In genomic region chr13:21673592-21674270, GRCh38 we compare ENCODE assay signal across 8 cellular contexts. TPM values are rescaled to one million over a fixed set of nuclear protein-coding genes. Genes with fewer than 3 reads are reported as not detected.
A peak's percentile ranks its signal among the peaks of the same experiment; 100 is the strongest.
DNase-seq lines count a peak whose midpoint lies in the region; ATAC-seq and TF ChIP-seq lines count a peak whose summit lies in the region.

No MANE protein-coding gene starts in this region.

- no peaks in the 10 kb centered on the region for H3K9me3 ChIP-seq in body of pancreas
- H3K9me3 ChIP-seq in smooth muscle cell (replicated peaks; ENCODE audit: low read depth) = no peaks in the 10 kb centered on the region

- H3K27me3 ChIP-seq in body of pancreas (no peaks in the 10 kb centered on the region), smooth muscle cell (ENCODE audit: low read depth) (peaks cover 59% of the 10 kb centered on the region)

- WGBS in body of pancreas, 2 donors = 0% methylated on average over 19 to 73 of the region's 74 CpGs
- under 1% methylated on average over 63 of the region's 74 CpGs for WGBS in smooth muscle cell (ENCODE audit: low lambda C conversion rate)

- TF ChIP-seq CTCF in AG09309 (IDR thresholded peaks at IDR 0.05; ENCODE audit: control insufficient read depth, insufficient read depth, low read depth, low read length, missing control alignments) = no peak
- peak in 3 of 7 experiments; percentile 19 to 37 (median 30) for TF ChIP-seq CTCF in body of pancreas (IDR thresholded peaks at IDR 0.05)
- TF ChIP-seq CTCF in smooth muscle cell (IDR thresholded peaks at IDR 0.05; ENCODE audit: borderline replicate concordance, insufficient read depth, poor library complexity, severe bottlenecking) = no peak

- peak; percentile 46 for ATAC-seq in GM18498 (IDR thresholded peaks at IDR 0.05; ENCODE audit: unreplicated experiment)
- peak; percentile 31 for ATAC-seq in HG03135 (IDR thresholded peaks at IDR 0.05; ENCODE audit: unreplicated experiment)
- ATAC-seq in body of pancreas = peak; percentile 49

- H3K27ac ChIP-seq in body of pancreas = peak overlapping the region in 3 of 4 donors; percentile 61 to 74 (median 68)
- H3K27ac ChIP-seq in smooth muscle cell (ENCODE audit: low read depth) = no peak overlapping the region

- TF ChIP-seq POLR2A in body of pancreas (IDR thresholded peaks at IDR 0.05) = peak in 1 of 3 donors; percentile 5

- peak overlapping the region; percentile 93 for H3K4me2 ChIP-seq in smooth muscle cell

- H3K79me2 ChIP-seq in smooth muscle cell (ENCODE audit: low read depth) = no peaks in the 10 kb centered on the region

- peaks cover 50% of the 10 kb centered on the region for H3K4me1 ChIP-seq in body of pancreas
- peaks cover 17% of the 10 kb centered on the region for H3K4me1 ChIP-seq in smooth muscle cell (ENCODE audit: low read depth)

- no peak overlapping the region for H3K9ac ChIP-seq in smooth muscle cell (ENCODE audit: low read depth)

- H3K36me3 ChIP-seq in body of pancreas (replicated peaks in 1 of 2; ENCODE audit: insufficient read depth in 1 of 2, low read depth in 2 of 2) = no peaks in the 10 kb centered on the region
- no peaks in the 10 kb centered on the region for H3K36me3 ChIP-seq in smooth muscle cell (ENCODE audit: low read depth)

- peak overlapping the region; percentile 86 for H2AFZ ChIP-seq in smooth muscle cell (ENCODE audit: low read depth)

- H3K4me3 ChIP-seq in AG09309 (ENCODE audit: control insufficient read depth, low read depth, low read length) (peak overlapping the region; percentile 46), body of pancreas (peak overlapping the region; percentile 45 to 71), smooth muscle cell (peak overlapping the region; percentile 67)

- H4K20me1 ChIP-seq in smooth muscle cell (ENCODE audit: low read depth) = no peaks in the 10 kb centered on the region

- DNase-seq in AG09309 (ENCODE audit: low read depth) (no peak), SHP77 (lab: John Stamatoyannopoulos, UW) (peak; percentile 35 to 59), body of pancreas (peak; percentile 39 to 73 (median 58)), iris pigment epithelial cell (ENCODE audit: low read depth) (peak; percentile 39), smooth muscle cell (lab: John Stamatoyannopoulos, UW; ENCODE audit: unreplicated experiment) (no peak), NCI-H2029 (lab: John Stamatoyannopoulos, UW) (no peak)

- H3F3A ChIP-seq in smooth muscle cell (ENCODE audit: low read depth) = peaks cover 12% of the 10 kb centered on the region

- intact Hi-C loops in body of pancreas (cut with DNase I) = no loop called here

RNA-seq across cellular contexts. Expression of gene FGF9, which starts 2.9 kb away (rescaled TPM):
- total RNA-seq in body of pancreas (1 to 10 TPM in 1 of 2 donors, under 1 TPM in 1; 0.26 to 1.3 TPM), smooth muscle cell (0.67 TPM in 1 of 2 replicates, not detected in the other)
- polyA plus RNA-seq in smooth muscle cell = 0.37 and 0.56 TPM in 2 replicates

Comparison
In these comparisons a context has a peak if more than half of its experiments do, and no peak if none do; other contexts are left out.
1. DNase-seq: peak in SHP77 (2 of 2), body of pancreas (4 of 4) and iris pigment epithelial cell (single experiment); none in AG09309 (single experiment), smooth muscle cell (single experiment) and NCI-H2029 (single experiment).
2. Peak in every context shown above with its lines, with median percentiles within 50 percentile points of each other: H3K4me3 ChIP-seq and ATAC-seq.